ENCODE assay signal across 1 cellular context in genomic region chr10:61941202-61941651, GRCh38.
A peak's percentile ranks its signal among the peaks of the same experiment; 100 is the strongest.
TF ChIP-seq lines count a peak whose summit lies in the region.

No MANE protein-coding gene starts in this region.

TF ChIP-seq in K562, 482 proteins besides CTCF, POLR2A, EP300 and RAD21 (continued from another document):
- TF ChIP-seq MGA (IDR thresholded peaks at IDR 0.05) (no peak), ZNF232 (CRISPR knock-in tag; IDR thresholded peaks at IDR 0.05) (no peak), HOXB6 (CRISPR knock-in tag; IDR thresholded peaks at IDR 0.05; ENCODE audit: borderline replicate concordance) (no peak), MEIS2 (IDR thresholded peaks at IDR 0.05; ENCODE audit: partially characterized antibody) (peak; percentile 55), RBM39 (optimal IDR thresholded peaks at IDR 0.05; ENCODE audit: low read depth, low read length) (no peak), ELF4 (CRISPR knock-in tag; IDR thresholded peaks at IDR 0.05) (no peak), ERF (CRISPR knock-in tag; IDR thresholded peaks at IDR 0.05) (no peak), ZNF778 (CRISPR knock-in tag; IDR thresholded peaks at IDR 0.05) (no peak), NKRF (IDR thresholded peaks at IDR 0.05; ENCODE audit: borderline replicate concordance) (no peak), DACH1 (IDR thresholded peaks at IDR 0.05; ENCODE audit: partially characterized antibody) (no peak), ZNF696 (CRISPR knock-in tag; conservative IDR thresholded peaks at IDR 0.05) (no peak), RBBP5 (IDR thresholded peaks at IDR 0.05; ENCODE audit: borderline replicate concordance, insufficient read depth, low read length, poor library complexity, severe bottlenecking) (no peak)
- TF ChIP-seq, protein P1, sequence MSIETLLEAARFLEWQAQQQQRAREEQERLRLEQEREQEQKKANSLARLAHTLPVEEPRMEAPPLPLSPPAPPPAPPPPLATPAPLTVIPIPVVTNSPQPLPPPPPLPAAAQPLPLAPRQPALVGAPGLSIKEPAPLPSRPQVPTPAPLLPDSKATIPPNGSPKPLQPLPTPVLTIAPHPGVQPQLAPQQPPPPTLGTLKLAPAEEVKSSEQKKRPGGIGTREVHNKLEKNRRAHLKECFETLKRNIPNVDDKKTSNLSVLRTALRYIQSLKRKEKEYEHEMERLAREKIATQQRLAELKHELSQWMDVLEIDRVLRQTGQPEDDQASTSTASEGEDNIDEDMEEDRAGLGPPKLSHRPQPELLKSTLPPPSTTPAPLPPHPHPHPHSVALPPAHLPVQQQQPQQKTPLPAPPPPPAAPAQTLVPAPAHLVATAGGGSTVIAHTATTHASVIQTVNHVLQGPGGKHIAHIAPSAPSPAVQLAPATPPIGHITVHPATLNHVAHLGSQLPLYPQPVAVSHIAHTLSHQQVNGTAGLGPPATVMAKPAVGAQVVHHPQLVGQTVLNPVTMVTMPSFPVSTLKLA (conservative IDR thresholded peaks at IDR 0.05) = no peak
